1 cellular context compared by ENCODE assay signal in the genomic region with DNA sequence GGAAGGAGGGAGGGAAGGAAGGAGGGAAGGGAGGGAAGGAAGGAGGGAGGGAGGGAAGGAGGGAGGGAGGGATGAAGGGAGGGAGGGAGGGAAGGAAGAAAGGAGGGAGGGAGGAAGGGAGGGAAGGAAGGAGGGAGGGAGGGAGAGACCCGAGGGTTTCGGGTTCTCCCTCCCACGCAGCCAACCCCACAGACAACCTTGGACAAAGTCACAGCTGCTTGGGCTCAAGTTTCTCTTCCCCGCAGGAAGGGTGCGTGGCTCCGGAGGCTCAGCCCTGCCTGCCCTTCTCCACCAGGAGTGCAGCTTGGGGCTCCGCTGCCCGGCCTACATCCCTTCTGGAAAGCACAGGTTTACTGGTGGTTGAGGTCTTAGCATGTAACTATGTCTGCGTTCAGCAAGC.
TF ChIP-seq lines count a peak whose summit lies in the region.

No MANE protein-coding gene starts in this region.

TF ChIP-seq in H1, 55 proteins besides CTCF, POLR2A, EP300 and RAD21:
- no peak for TF ChIP-seq RXRA (IDR thresholded peaks at IDR 0.05; ENCODE audit: insufficient read depth, low read depth, low read length)
- TF ChIP-seq CBX8 (IDR thresholded peaks at IDR 0.05; ENCODE audit: borderline replicate concordance, low read depth, low read length), result no peak
- no peak for TF ChIP-seq KDM1A (IDR thresholded peaks at IDR 0.05; ENCODE audit: borderline replicate concordance, low read length)
- no peak for TF ChIP-seq SUZ12 (IDR thresholded peaks at IDR 0.05; ENCODE audit: low read length)
- no peak for TF ChIP-seq YY1 (IDR thresholded peaks at IDR 0.05; ENCODE audit: low read depth, low read length)
- no peak for TF ChIP-seq CHD1 (IDR thresholded peaks at IDR 0.05; ENCODE audit: low read depth, low read length)
- TF ChIP-seq PHF8 (conservative IDR thresholded peaks at IDR 0.05; ENCODE audit: low read depth, low read length), result no peak
- no peak for TF ChIP-seq GABPA (IDR thresholded peaks at IDR 0.05; ENCODE audit: borderline replicate concordance, insufficient read depth, low read length)
- TF ChIP-seq POU5F1 (IDR thresholded peaks at IDR 0.05; ENCODE audit: low read depth, low read length), result no peak
- TF ChIP-seq, protein P1, sequence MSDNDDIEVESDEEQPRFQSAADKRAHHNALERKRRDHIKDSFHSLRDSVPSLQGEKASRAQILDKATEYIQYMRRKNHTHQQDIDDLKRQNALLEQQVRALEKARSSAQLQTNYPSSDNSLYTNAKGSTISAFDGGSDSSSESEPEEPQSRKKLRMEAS (IDR thresholded peaks at IDR 0.05), result no peak
- no peak for TF ChIP-seq RBBP5 (IDR thresholded peaks at IDR 0.05; ENCODE audit: borderline replicate concordance, low read depth, low read length)
- no peak for TF ChIP-seq EZH2 (IDR thresholded peaks at IDR 0.05; ENCODE audit: low read depth, low read length, severe bottlenecking)
- TF ChIP-seq RFX5 (IDR thresholded peaks at IDR 0.05; ENCODE audit: borderline replicate concordance, low read depth, low read length), result no peak
- TF ChIP-seq BRCA1 (IDR thresholded peaks at IDR 0.05; ENCODE audit: low read depth, low read length), result no peak
- no peak for TF ChIP-seq HDAC6 (IDR thresholded peaks at IDR 0.05; ENCODE audit: low read depth, low read length)
- TF ChIP-seq JUND (IDR thresholded peaks at IDR 0.05; ENCODE audit: low read length), result no peak
